ENCODE assay signal across 8 cellular contexts in the genomic region with DNA sequence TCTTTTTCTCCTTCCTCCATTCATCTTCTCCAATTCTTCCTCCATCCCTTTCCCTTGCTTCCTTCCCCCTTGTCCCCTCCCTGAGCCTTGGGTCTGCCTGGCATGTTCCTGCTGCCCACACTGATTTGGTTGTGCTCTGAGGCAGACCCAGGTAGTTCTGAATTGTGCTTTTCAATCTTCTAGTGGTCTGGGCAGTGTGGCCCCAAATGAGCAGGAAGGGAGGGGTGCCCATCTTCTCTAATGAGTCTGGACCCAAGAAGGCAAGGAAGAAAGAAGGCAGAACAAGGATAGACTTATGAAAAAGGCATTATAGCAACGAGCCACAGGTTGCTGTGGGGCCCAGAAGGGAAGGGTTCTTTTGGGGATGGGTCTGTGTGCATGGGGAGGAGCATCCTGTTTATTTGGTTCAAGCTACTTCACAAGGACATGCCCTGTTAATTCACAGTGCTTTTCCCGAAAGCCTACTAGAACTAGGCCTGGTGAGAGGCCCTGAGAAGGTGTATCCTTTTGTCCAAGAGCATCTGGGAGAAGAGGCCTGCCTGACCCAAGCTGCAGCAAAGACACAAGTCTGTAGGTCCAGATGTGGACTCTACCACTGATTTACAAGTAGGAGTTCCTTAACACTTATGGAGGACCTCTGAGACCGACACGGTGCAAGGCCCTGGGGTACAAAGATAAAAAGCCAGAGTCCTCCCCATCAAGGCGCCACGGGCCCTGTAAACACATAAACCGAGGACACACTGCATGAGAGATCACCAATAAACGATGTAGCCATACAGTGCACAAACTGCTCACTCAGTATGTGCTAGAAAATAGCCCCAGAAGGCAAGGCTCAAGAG. TPM values are rescaled to one million over a fixed set of nuclear protein-coding genes. Genes with fewer than 3 reads are reported as not detected.
DNase-seq lines count a peak whose midpoint lies in the region; ATAC-seq and TF ChIP-seq lines count a peak whose summit lies in the region.

No MANE protein-coding gene starts in this region.

- H3K4me2 ChIP-seq in DND-41 (ENCODE audit: insufficient read depth, low read length) = peak overlapping the region; percentile 85
- H3K4me2 ChIP-seq in parathyroid adenoma (ENCODE audit: low read length) = peak overlapping the region; percentile 76

- H3K27me3 ChIP-seq in DND-41 (ENCODE audit: insufficient read depth, low read length, poor library complexity) (no peaks in the 10 kb centered on the region), Peyer's patch (no peaks in the 10 kb centered on the region), parathyroid adenoma (ENCODE audit: control insufficient read depth, insufficient read depth, low read length) (no peaks in the 10 kb centered on the region)

- TF ChIP-seq CTCF in DND-41 (IDR thresholded peaks at IDR 0.05; ENCODE audit: borderline replicate concordance, extremely low read depth, low read length, poor library complexity, severe bottlenecking) = no peak
- TF ChIP-seq CTCF in Peyer's patch (IDR thresholded peaks at IDR 0.05) = no peak
- TF ChIP-seq CTCF in parathyroid adenoma (IDR thresholded peaks at IDR 0.05) = no peak

- peak in 1 of 2 donors; percentile 36 for TF ChIP-seq POLR2A in Peyer's patch (IDR thresholded peaks at IDR 0.05)
- no peak for TF ChIP-seq POLR2A in erythroblast (IDR thresholded peaks at IDR 0.05; ENCODE audit: low read length)

- H3K4me1 ChIP-seq in DND-41 (ENCODE audit: insufficient read depth, low read length) (peaks cover 40% of the 10 kb centered on the region), Peyer's patch (peaks cover 0 to 56% (median 13%) of the 10 kb centered on the region in 4 donors), parathyroid adenoma (peaks cover 18% of the 10 kb centered on the region)

- H3K79me2 ChIP-seq in DND-41 (ENCODE audit: insufficient read depth, low read length) (peaks cover 23% of the 10 kb centered on the region), parathyroid adenoma (peaks cover 19% of the 10 kb centered on the region)

- no peak for DNase-seq in DND-41
- peak in 2 of 3 donors; percentile 65 to 67 for DNase-seq in Peyer's patch
- DNase-seq in erythroblast (lab: John Stamatoyannopoulos, UW) = peak; percentile 50 to 54
- no peak for DNase-seq in NCI-H345 treated with DMSO at 0.1 percent for 48 hours (lab: John Stamatoyannopoulos, UW; ENCODE audit: unreplicated experiment)
- DNase-seq in NCI-H1694 treated with DMSO at 0.1 percent for 48 hours (lab: John Stamatoyannopoulos, UW) = no peak
- no peak for DNase-seq in midbrain (lab: John Stamatoyannopoulos, UW)

- H3K27ac ChIP-seq in DND-41 (ENCODE audit: low read length) = peak overlapping the region; percentile 81
- peak overlapping the region; percentile 98 to 100 (median 99) for H3K27ac ChIP-seq in Peyer's patch
- H3K27ac ChIP-seq in parathyroid adenoma = peak overlapping the region; percentile 26

- H2AFZ ChIP-seq in DND-41 (ENCODE audit: low read depth, low read length) (peak overlapping the region; percentile 92), parathyroid adenoma (peak overlapping the region; percentile 97)

- H3K9me3 ChIP-seq in DND-41 (ENCODE audit: insufficient read depth, low read length, severe bottlenecking) (no peaks in the 10 kb centered on the region), Peyer's patch (no peaks in the 10 kb centered on the region), parathyroid adenoma (ENCODE audit: control insufficient read depth, low read length) (no peaks in the 10 kb centered on the region)

- no peak for ATAC-seq in DND-41 (ENCODE audit: insufficient read depth, low read depth)
- ATAC-seq in HG02588 (IDR thresholded peaks at IDR 0.05; ENCODE audit: unreplicated experiment) = no peak

- no peaks in the 10 kb centered on the region for H4K20me1 ChIP-seq in DND-41 (ENCODE audit: insufficient read depth, low read length)

- H3K4me3 ChIP-seq in DND-41 (ENCODE audit: low read depth in 1 of 2, low read length in 2 of 2) (peak overlapping the region; percentile 75 to 88), Peyer's patch (peak overlapping the region; percentile 92 to 98 (median 95)), parathyroid adenoma (ENCODE audit: low read depth, low read length) (peak overlapping the region; percentile 63)

- H3K36me3 ChIP-seq in DND-41 (ENCODE audit: insufficient read depth, low read length) (no peaks in the 10 kb centered on the region), Peyer's patch (no peaks in the 10 kb centered on the region), parathyroid adenoma (ENCODE audit: control insufficient read depth, insufficient read depth, low read length) (no peaks in the 10 kb centered on the region)

- peak overlapping the region; percentile 72 for H3K9ac ChIP-seq in DND-41 (ENCODE audit: low read depth, low read length)
- no peak overlapping the region for H3K9ac ChIP-seq in parathyroid adenoma

RNA-seq across cellular contexts. Expression of gene SUSD6, which starts 1.2 kb away (rescaled TPM):
- 100 to 1,000 TPM in 3 of 4 donors, 10 to 100 TPM in 1; 33.8 to 125 (median 113) TPM for total RNA-seq in Peyer's patch

RNA-seq across cellular contexts. Expression of gene CCDC177, which starts 35.6 kb away (rescaled TPM):
- total RNA-seq in Peyer's patch = not detected

Comparison
In these comparisons a context has a peak if more than half of its experiments do, and no peak if none do; other contexts are left out.
1. DNase-seq: peak in Peyer's patch (2 of 3) and erythroblast (2 of 2); none in DND-41 (single experiment), NCI-H345 treated with DMSO at 0.1 percent for 48 hours (single experiment), NCI-H1694 treated with DMSO at 0.1 percent for 48 hours (single experiment) and midbrain (single experiment).
2. H3K27ac ChIP-seq: peak in every context shown above with its lines; median percentile 99 in Peyer's patch; 81 in DND-41; 26 in parathyroid adenoma.
3. Peak in every context shown above with its lines, with median percentiles within 50 percentile points of each other: H3K4me3 ChIP-seq.